Comparison of ENCODE assay signal across 8 cellular contexts in genomic region chr7:45917658-45918057, GRCh38. TPM values are rescaled to one million over a fixed set of nuclear protein-coding genes. Genes with fewer than 3 reads are reported as not detected.
DNase-seq lines count a peak whose midpoint lies in the region; ATAC-seq, FAIRE-seq and TF ChIP-seq lines count a peak whose summit lies in the region.

No MANE protein-coding gene starts in this region.

- H2BK20ac ChIP-seq in H1 (ENCODE audit: low read length): no peak overlapping the region

- POLR2A ChIA-PET in A673 (lab: Charles Lee; ENCODE audit: low non-redundant PET) (no interaction called here), H1 (lab: Charles Lee; ENCODE audit: partially characterized antibody) (interaction anchor here (0.6 kb wide), 2 partner anchors 30 to 198 kb away, joined by 3 read pairs; no protein-coding TSS in a partner anchor)
- POLR2A ChIA-PET in activated CD8-positive, alpha-beta T cell treated with anti-CD3 and anti-CD28 coated beads for 36 hours (lab: Charles Lee): no interaction called here

- peak; percentile 65 for ATAC-seq in HG02970 (IDR thresholded peaks at IDR 0.05; ENCODE audit: low FRiP score, unreplicated experiment)
- peak; percentile 61 for ATAC-seq in activated CD8-positive, alpha-beta T cell treated with anti-CD3 and anti-CD28 coated beads for 36 hours

- no peak overlapping the region for H3K9ac ChIP-seq in H1 (replicated peaks in 1 of 4; ENCODE audit: extremely low read depth in 1 of 4, low read depth in 3 of 4, low read length in 3 of 4)

- CTCF ChIA-PET in A673 (lab: Charles Lee): no interaction called here
- CTCF ChIA-PET in activated CD8-positive, alpha-beta T cell treated with anti-CD3 and anti-CD28 coated beads for 36 hours (lab: Charles Lee): interaction anchor here (0.8 to 2.3 kb wide), 16 partner anchors 9 to 1170 kb away, joined by 3 to 6 read pairs (median 4); no protein-coding TSS in a partner anchor
- CTCF ChIA-PET in H1 (lab: Charles Lee; ENCODE audit: partially characterized antibody): interaction anchor here (0.7 to 15.3 kb wide), 34 partner anchors 9 to 1269 kb away, joined by 3 to 242 read pairs (median 4); partner anchors contain the start of gene IGFBP1

- DNase-seq in A673 (ENCODE audit: low spot score): peak; percentile 78
- peak; percentile 85 for DNase-seq in GM13976 (ENCODE audit: low spot score)
- peak; percentile 33 for DNase-seq in NCI-H345 treated with DMSO at 0.1 percent for 48 hours (lab: John Stamatoyannopoulos, UW; ENCODE audit: unreplicated experiment)
- peak; percentile 82 for DNase-seq in activated CD8-positive, alpha-beta T cell treated with anti-CD3 and anti-CD28 coated beads for 36 hours
- peak in 1 of 2 experiments; percentile 96 for DNase-seq in H1 (ENCODE audit: low read depth in 1 of 2, low spot score in 2 of 2)
- peak; percentile 78 to 96 for DNase-seq in mesothelial cell of epicardium (ENCODE audit: low spot score in 2 of 2, unreplicated experiment in 2 of 2)
- peak; percentile 72 to 73 for DNase-seq in stimulated activated CD8-positive, alpha-beta memory T cell treated with anti-CD3 and anti-CD28 coated beads, Interleukin-2, amount 100 ng/mL, for 48 hours (ENCODE audit: low read depth in 2 of 2)

- H2BK15ac ChIP-seq in H1 (ENCODE audit: low read length): no peak overlapping the region

- H2AK5ac ChIP-seq in H1 (ENCODE audit: low read depth, low read length): no peak overlapping the region

- H3K4me1 ChIP-seq in A673 (ENCODE audit: insufficient read depth, low read length, poor library complexity, severe bottlenecking) (peaks cover 3% of the 10 kb centered on the region), H1 (replicated peaks in 1 of 4; ENCODE audit: control insufficient read depth in 3 of 4, insufficient read depth in 4 of 4, low read length in 3 of 4) (peaks cover 4 to 19% (median 5%) of the 10 kb centered on the region in 4 experiments; a peak in 6 of 7 replicates)

- no peak overlapping the region for H2BK120ac ChIP-seq in H1 (replicated peaks; ENCODE audit: low read depth, low read length)

- no peak overlapping the region for H2BK5ac ChIP-seq in H1 (ENCODE audit: low read depth, low read length)

- H3K4me1 Mint-ChIP-seq in activated CD8-positive, alpha-beta T cell treated with anti-CD3 and anti-CD28 coated beads for 36 hours (ENCODE audit: low read depth): peaks cover 18% of the 10 kb centered on the region
- H3K4me1 Mint-ChIP-seq in mesothelial cell of epicardium: peaks cover 54% of the 10 kb centered on the region

- no peak overlapping the region for H3K18ac ChIP-seq in H1 (ENCODE audit: extremely low read depth, low read length)

- H3K79me1 ChIP-seq in H1 (ENCODE audit: low read depth, low read length): no peaks in the 10 kb centered on the region

- no peak overlapping the region for H4K91ac ChIP-seq in H1 (replicated peaks; ENCODE audit: insufficient read length, low read length)

- in situ Hi-C loops in GM13976 (cut with MboI; ENCODE audit: low sequenced_read_pairs, unreplicated experiment): loop anchor here (25.0 kb wide), 2 partner anchors 1170 to 1270 kb away; no protein-coding TSS in a partner anchor

- H3K4me3 Mint-ChIP-seq in activated CD8-positive, alpha-beta T cell treated with anti-CD3 and anti-CD28 coated beads for 36 hours: no peak overlapping the region
- peak overlapping the region; percentile 98 for H3K4me3 Mint-ChIP-seq in mesothelial cell of epicardium

- peak; percentile 73 for FAIRE-seq in H1 (lab: Jason Lieb, UNC)

- H3K56ac ChIP-seq in H1 (replicated peaks; ENCODE audit: insufficient read length, low read depth, low read length): no peak overlapping the region

- H3K36me3 ChIP-seq in A673 (ENCODE audit: insufficient read depth, low read length, poor library complexity, severe bottlenecking) (no peaks in the 10 kb centered on the region), H1 (ENCODE audit: control insufficient read depth in 2 of 4, insufficient read depth in 4 of 4, low read length in 3 of 4) (peaks cover 0 to 6% (median 2%) of the 10 kb centered on the region in 4 experiments; a peak in 5 of 8 replicates)

- no peaks in the 10 kb centered on the region for H3K9me3 Mint-ChIP-seq in activated CD8-positive, alpha-beta T cell treated with anti-CD3 and anti-CD28 coated beads for 36 hours
- H3K9me3 Mint-ChIP-seq in mesothelial cell of epicardium: no peaks in the 10 kb centered on the region

- TF ChIP-seq POLR2A in H1 (IDR thresholded peaks at IDR 0.05; ENCODE audit: control extremely low read depth in 1 of 2, low read depth in 2 of 2, low read length in 2 of 2): no peak

- H2BK12ac ChIP-seq in H1 (ENCODE audit: low read depth, low read length): no peak overlapping the region

- peaks cover 12% of the 10 kb centered on the region for H3K23me2 ChIP-seq in H1 (ENCODE audit: low read depth, low read length)

- H3K23ac ChIP-seq in H1 (ENCODE audit: insufficient read length): no peak overlapping the region

- no peak overlapping the region for H3K14ac ChIP-seq in H1 (ENCODE audit: insufficient read length)

- H4K20me1 ChIP-seq in H1 (replicated peaks in 1 of 2; ENCODE audit: control insufficient read depth in 1 of 2, insufficient read depth in 2 of 2, low read length in 2 of 2): peaks cover 2% of the 10 kb centered on the region in 2 experiments

- no peaks in the 10 kb centered on the region for H3K79me2 ChIP-seq in H1 (ENCODE audit: control insufficient read depth in 1 of 2, insufficient read depth in 2 of 2, low read length in 2 of 2)

- no peak overlapping the region for H4K5ac ChIP-seq in H1 (ENCODE audit: insufficient read length, low read depth, low read length)

- peaks cover 54% of the 10 kb centered on the region for H3K27me3 Mint-ChIP-seq in activated CD8-positive, alpha-beta T cell treated with anti-CD3 and anti-CD28 coated beads for 36 hours
- no peaks in the 10 kb centered on the region for H3K27me3 Mint-ChIP-seq in mesothelial cell of epicardium (ENCODE audit: low read depth)

- peak; percentile 83 to 86 for TF ChIP-seq RAD21 in H1 (IDR thresholded peaks at IDR 0.05 in 1 of 2, conservative IDR thresholded peaks at IDR 0.05 in 1 of 2; ENCODE audit: low read depth in 2 of 2, low read length in 2 of 2)

- peak overlapping the region in 1 of 2 experiments; percentile 47; a peak in 2 of 4 replicates for H3K4me2 ChIP-seq in H1 (ENCODE audit: insufficient read depth in 1 of 2, low read depth in 2 of 2, low read length in 2 of 2)

- H3K4ac ChIP-seq in H1 (replicated peaks; ENCODE audit: insufficient read length, low read depth, low read length): no peak overlapping the region

- H3K36me3 Mint-ChIP-seq in activated CD8-positive, alpha-beta T cell treated with anti-CD3 and anti-CD28 coated beads for 36 hours (ENCODE audit: low read depth): no peaks in the 10 kb centered on the region
- H3K36me3 Mint-ChIP-seq in mesothelial cell of epicardium: peaks cover 38% of the 10 kb centered on the region

- TF ChIP-seq CTCF in A673 (conservative IDR thresholded peaks at IDR 0.05; ENCODE audit: low read depth, low read length) (peak; percentile 93), GM13976 (IDR thresholded peaks at IDR 0.05; ENCODE audit: borderline replicate concordance, control extremely low read depth, extremely low read depth, insufficient read depth, missing control alignments) (peak; percentile 93), H1 (IDR thresholded peaks at IDR 0.05; ENCODE audit: control extremely low read depth in 1 of 3, insufficient read depth in 1 of 3, low read depth in 1 of 3, low read length in 3 of 3) (peak; percentile 87 to 93 (median 89)), mesothelial cell of epicardium (IDR thresholded peaks at IDR 0.05; ENCODE audit: unreplicated experiment) (peak; percentile 99)
- peak; percentile 91 for TF ChIP-seq CTCF in activated CD8-positive, alpha-beta T cell treated with anti-CD3 and anti-CD28 coated beads for 36 hours (IDR thresholded peaks at IDR 0.05)

- no TSS peak for BruUV-seq in A673 (replicated peaks; lab: Mats Ljungman, UMichigan)

- TF ChIP-seq EP300 in H1 (IDR thresholded peaks at IDR 0.05; ENCODE audit: borderline replicate concordance in 1 of 2, low read depth in 2 of 2, low read length in 2 of 2): no peak

- 17% methylated on average over 15 of the region's 15 CpGs; no CpG with 5 or more reads in 1 of the 2 experiments for WGBS in H1 (ENCODE audit: extremely low coverage in 1 of 2, insufficient coverage in 1 of 2, insufficient read length in 1 of 2, insufficient replicate concordance in 2 of 2, low coverage in 1 of 2, low lambda C conversion rate in 2 of 2, missing lambda C conversion rate in 1 of 2), 2 experiments

- H3K27ac ChIP-seq in A673 (ENCODE audit: low read depth, low read length, poor library complexity, severe bottlenecking): no peak overlapping the region
- H3K27ac ChIP-seq in H1 (ENCODE audit: low read depth, low read length): no peak overlapping the region

- intact Hi-C loops in A673 (cut with micrococcal nuclease; ENCODE audit: unreplicated experiment): loop anchor here (1.0 to 10.0 kb wide), 2 partner anchors 1263 to 1907 kb away; no protein-coding TSS in a partner anchor
- intact Hi-C loops in activated CD8-positive, alpha-beta T cell treated with anti-CD3 and anti-CD28 coated beads for 36 hours (cut with micrococcal nuclease): loop anchor here (5.0 kb wide), 2 partner anchors 435 to 1170 kb away; no protein-coding TSS in a partner anchor

- no peak overlapping the region for H3K27ac Mint-ChIP-seq in activated CD8-positive, alpha-beta T cell treated with anti-CD3 and anti-CD28 coated beads for 36 hours
- H3K27ac Mint-ChIP-seq in mesothelial cell of epicardium: peak overlapping the region; percentile 82

- no peak overlapping the region for H4K8ac ChIP-seq in H1 (ENCODE audit: extremely low read depth, insufficient read depth, low read length)

- H3K4me3 ChIP-seq in A673 (ENCODE audit: low read depth, low read length, poor library complexity, severe bottlenecking) (no peak overlapping the region), H1 (ENCODE audit: extremely low read depth in 1 of 4, insufficient read depth in 2 of 4, low read depth in 3 of 4, low read length in 4 of 4) (peak overlapping the region in 1 of 4 experiments; percentile 37; a peak in 2 of 8 replicates)

- H3K9me3 ChIP-seq in A673 (ENCODE audit: low read depth, low read length, poor library complexity, severe bottlenecking): no peaks in the 10 kb centered on the region
- H3K9me3 ChIP-seq in H1 (ENCODE audit: insufficient read depth in 2 of 2, low read depth in 1 of 2, low read length in 1 of 2): no peaks in the 10 kb centered on the region

- H3K27me3 ChIP-seq in A673 (replicated peaks; ENCODE audit: insufficient read depth, low read depth, low read length, poor library complexity) (peaks cover 71% of the 10 kb centered on the region), H1 (replicated peaks in 1 of 4; ENCODE audit: control insufficient read depth in 3 of 4, extremely low read depth in 1 of 4, insufficient read depth in 3 of 4, low read length in 3 of 4) (peaks cover 14 to 45% (median 35%) of the 10 kb centered on the region in 4 experiments)

- H2AFZ ChIP-seq in H1 (ENCODE audit: low read length): no peak overlapping the region

RNA-seq across cellular contexts. Expression of gene IGFBP3, which starts 3.4 kb away (rescaled TPM):
- total RNA-seq in A673 (2021) (0.81 and 1.1 TPM in 2 replicates), mesothelial cell of epicardium (1,085 to 1,177 TPM (median 1,171 TPM) in 3 replicates)
- under 1 TPM in 1 of 2 experiments, not detected in 1; 0.25 TPM for total RNA-seq in activated CD8-positive, alpha-beta T cell treated with anti-CD3 and anti-CD28 coated beads for 36 hours
- total RNA-seq in H1 (2021; fragmentation: NEBNext Ultra II Directional; extraction: Animal tissue kit (Norgen Biotek cat#: 25700)): 5.5 and 7.1 TPM in 2 replicates
- polyA plus RNA-seq in H1 (2011; rRNA removed): 12.1 TPM in 2 replicates
- polyA plus RNA-seq in H1 (2011; cell fraction: cytosol; rRNA removed): 11.9 TPM
- polyA plus RNA-seq in H1 (2011; cell fraction: nucleus; rRNA removed): 9.8 TPM
- 8.9 to 10.8 TPM (median 9.8 TPM) in 4 replicates for polyA plus RNA-seq in H1 (2012, experiment 1 of 2)
- polyA plus RNA-seq in H1 (2012, experiment 2 of 2): 11.2 TPM
- 7.7 TPM for polyA plus RNA-seq in H1 (2013, experiment 1 of 2)
- polyA plus RNA-seq in H1 (2013, experiment 2 of 2): 9.2 TPM
- polyA minus RNA-seq in H1 (2011; rRNA and poly(A)+ RNA removed): 4.7 and 6.3 TPM in 2 replicates
- 10.3 TPM for polyA minus RNA-seq in H1 (2011; cell fraction: cytosol; rRNA and poly(A)+ RNA removed)
- polyA minus RNA-seq in H1 (2011; cell fraction: nucleus; rRNA and poly(A)+ RNA removed): 16.8 TPM

RNA-seq across cellular contexts. Expression of gene IGFBP1, which starts 29.4 kb away (rescaled TPM):
- total RNA-seq in A673 (2021): not detected in 2 replicates
- not detected for total RNA-seq in activated CD8-positive, alpha-beta T cell treated with anti-CD3 and anti-CD28 coated beads for 36 hours
- not detected in 2 replicates for total RNA-seq in H1 (2021; fragmentation: NEBNext Ultra II Directional; extraction: Animal tissue kit (Norgen Biotek cat#: 25700))
- not detected in 2 replicates for polyA plus RNA-seq in H1 (2011; rRNA removed)
- polyA plus RNA-seq in H1 (2011; cell fraction: cytosol; rRNA removed): 0.23 TPM
- polyA plus RNA-seq in H1 (2011; cell fraction: nucleus; rRNA removed): not detected
- not detected in 4 replicates for polyA plus RNA-seq in H1 (2012, experiment 1 of 2)
- polyA plus RNA-seq in H1 (2012, experiment 2 of 2): 0.26 TPM
- 0.10 TPM for polyA plus RNA-seq in H1 (2013, experiment 1 of 2)
- polyA plus RNA-seq in H1 (2013, experiment 2 of 2): 0.04 TPM
- polyA minus RNA-seq in H1 (2011; rRNA and poly(A)+ RNA removed): not detected in 2 replicates
- polyA minus RNA-seq in H1 (2011; cell fraction: cytosol; rRNA and poly(A)+ RNA removed): not detected
- polyA minus RNA-seq in H1 (2011; cell fraction: nucleus; rRNA and poly(A)+ RNA removed): not detected
- total RNA-seq in mesothelial cell of epicardium: not detected in 3 replicates

RNA-seq across cellular contexts. Expression of gene CCDC201, which starts 44.8 kb away (rescaled TPM):
- not detected in 2 replicates for total RNA-seq in A673 (2021)
- total RNA-seq in activated CD8-positive, alpha-beta T cell treated with anti-CD3 and anti-CD28 coated beads for 36 hours: not detected
- not detected in 2 replicates for total RNA-seq in H1 (2021; fragmentation: NEBNext Ultra II Directional; extraction: Animal tissue kit (Norgen Biotek cat#: 25700))
- not detected in 2 replicates for polyA plus RNA-seq in H1 (2011; rRNA removed)
- not detected for polyA plus RNA-seq in H1 (2011; cell fraction: cytosol; rRNA removed)
- not detected for polyA plus RNA-seq in H1 (2011; cell fraction: nucleus; rRNA removed)
- not detected in 4 replicates for polyA plus RNA-seq in H1 (2012, experiment 1 of 2)
- polyA plus RNA-seq in H1 (2012, experiment 2 of 2): not detected
- polyA plus RNA-seq in H1 (2013, experiment 1 of 2): not detected
- polyA plus RNA-seq in H1 (2013, experiment 2 of 2): not detected
- not detected in 2 replicates for polyA minus RNA-seq in H1 (2011; rRNA and poly(A)+ RNA removed)
- not detected for polyA minus RNA-seq in H1 (2011; cell fraction: cytosol; rRNA and poly(A)+ RNA removed)
- not detected for polyA minus RNA-seq in H1 (2011; cell fraction: nucleus; rRNA and poly(A)+ RNA removed)
- total RNA-seq in mesothelial cell of epicardium: not detected in 3 replicates

Comparison
In these comparisons a context has a peak if more than half of its experiments do, and no peak if none do; other contexts are left out.
1. RNA of gene IGFBP3, which starts 3.4 kb away (total RNA-seq): 1,085 to 1,177 TPM in mesothelial cell of epicardium; 5.5 to 7.1 TPM in H1, 0.81 to 1.1 TPM in A673 and 0.25 TPM in activated CD8-positive, alpha-beta T cell treated with anti-CD3 and anti-CD28 coated beads for 36 hours; every median in the first group is over 100 times any median in the second.
2. Peak in every context shown above with its lines, with median percentiles within 50 percentile points of each other: CTCF ChIP-seq.